Comparison of ENCODE assay signal across 1 cellular context in the genomic region with DNA sequence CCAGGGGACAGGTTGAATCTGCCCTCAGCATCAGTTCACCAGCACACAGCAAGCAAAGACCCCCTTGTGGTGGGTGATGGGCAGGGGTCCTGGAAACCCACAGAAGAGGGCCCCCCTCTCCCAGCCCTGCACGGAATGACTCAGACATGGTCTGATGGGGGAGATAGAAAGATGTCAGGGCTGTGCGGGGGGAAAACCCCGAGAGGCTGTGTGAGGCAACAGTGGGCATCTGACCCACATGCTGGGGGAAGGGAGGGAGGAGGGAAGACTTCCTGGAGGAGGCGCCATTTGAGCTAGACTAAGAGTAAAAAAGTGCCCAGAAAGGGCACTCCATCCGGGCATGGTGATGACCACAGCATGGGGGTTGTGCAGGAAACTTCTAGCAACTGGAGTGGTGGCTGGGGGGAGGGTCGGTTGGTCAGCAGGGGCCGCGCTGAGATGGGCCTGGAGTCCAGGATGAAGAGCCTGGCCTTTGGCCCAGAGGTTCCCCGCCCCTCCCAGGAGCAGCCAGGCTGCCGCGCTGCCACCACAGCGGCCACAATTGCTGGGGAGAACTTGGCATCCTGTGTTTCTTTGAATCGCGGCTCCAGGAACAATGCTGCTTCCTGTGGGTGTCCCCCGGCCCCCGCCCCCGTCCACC.
A peak's percentile ranks its signal among the peaks of the same experiment; 100 is the strongest.
TF ChIP-seq lines count a peak whose summit lies in the region.

No MANE protein-coding gene starts in this region.

TF ChIP-seq in GM12878, 131 proteins besides CTCF, POLR2A, EP300 and RAD21 (continued from another document and continues in another):
- TF ChIP-seq SRF (IDR thresholded peaks at IDR 0.05; ENCODE audit: low read depth in 2 of 2, low read length in 2 of 2) (peak in 1 of 2 experiments; percentile 46; a peak in 2 of 4 replicates), NRF1 (conservative IDR thresholded peaks at IDR 0.05; ENCODE audit: low read depth, low read length) (no peak), RAD51 (IDR thresholded peaks at IDR 0.05) (no peak), ZNF384 (IDR thresholded peaks at IDR 0.05; ENCODE audit: borderline replicate concordance, low read depth, low read length) (no peak), MYC (IDR thresholded peaks at IDR 0.05; ENCODE audit: insufficient read depth, insufficient read length, insufficient replicate concordance, low read length, severe bottlenecking) (no peak), IRF4 (IDR thresholded peaks at IDR 0.05; ENCODE audit: low read depth, low read length) (0 out of 2 replicates have a peak, but pooled peaks have one; percentile 11), EED (IDR thresholded peaks at IDR 0.05; ENCODE audit: low read depth) (no peak), POLR2AphosphoS5 (IDR thresholded peaks at IDR 0.05; ENCODE audit: low read length) (no peak), HDGF (IDR thresholded peaks at IDR 0.05) (no peak), FOXK2 (IDR thresholded peaks at IDR 0.05) (no peak), TARDBP (IDR thresholded peaks at IDR 0.05; ENCODE audit: borderline replicate concordance) (no peak), KDM1A (IDR thresholded peaks at IDR 0.05; ENCODE audit: borderline replicate concordance) (no peak), CBX5 (IDR thresholded peaks at IDR 0.05; ENCODE audit: low read depth) (no peak), TCF3 (IDR thresholded peaks at IDR 0.05; ENCODE audit: borderline replicate concordance, insufficient read depth, low read depth, low read length) (no peak), HCFC1 (IDR thresholded peaks at IDR 0.05; ENCODE audit: low read length) (no peak), ZNF274 (IDR thresholded peaks at IDR 0.05; ENCODE audit: insufficient read depth, insufficient read length) (no peak), ZZZ3 (IDR thresholded peaks at IDR 0.05; ENCODE audit: control insufficient read depth, insufficient read length, low read depth) (no peak), GABPA (IDR thresholded peaks at IDR 0.05; ENCODE audit: low read depth) (no peak), ZNF622 (IDR thresholded peaks at IDR 0.05) (no peak), RELA (IDR thresholded peaks at IDR 0.05; ENCODE audit: borderline replicate concordance, partially characterized antibody) (no peak), LARP7 (IDR thresholded peaks at IDR 0.05) (no peak), NR2C2 (IDR thresholded peaks at IDR 0.05; ENCODE audit: borderline replicate concordance, control insufficient read depth, insufficient read length, low read depth) (no peak), SUPT20H (IDR thresholded peaks at IDR 0.05; ENCODE audit: borderline replicate concordance, control insufficient read depth, low read depth, low read length) (no peak), ZNF24 (IDR thresholded peaks at IDR 0.05) (no peak), NFYA (IDR thresholded peaks at IDR 0.05; ENCODE audit: borderline replicate concordance, low read depth, low read length) (no peak), ZSCAN29 (IDR thresholded peaks at IDR 0.05) (no peak), SREBF1 (IDR thresholded peaks at IDR 0.05; ENCODE audit: low read length) (no peak), EZH2 (IDR thresholded peaks at IDR 0.05; ENCODE audit: borderline replicate concordance, control insufficient read depth, low read depth, low read length) (no peak), TCF7 (IDR thresholded peaks at IDR 0.05; ENCODE audit: borderline replicate concordance) (no peak), IKZF1 (conservative IDR thresholded peaks at IDR 0.05) (peak; percentile 42; the same call in 1 of the 2 replicates), MTA2 (IDR thresholded peaks at IDR 0.05; ENCODE audit: low read depth) (peak; percentile 43; the same call in 1 of the 2 replicates), ZNF217 (IDR thresholded peaks at IDR 0.05) (no peak), ESRRA (IDR thresholded peaks at IDR 0.05; ENCODE audit: low read length) (no peak), CBX3 (IDR thresholded peaks at IDR 0.05; ENCODE audit: borderline replicate concordance, low read depth) (no peak), RB1 (IDR thresholded peaks at IDR 0.05; ENCODE audit: borderline replicate concordance) (no peak), NFXL1 (IDR thresholded peaks at IDR 0.05; ENCODE audit: borderline replicate concordance) (no peak), SIX5 (IDR thresholded peaks at IDR 0.05; ENCODE audit: low read depth, low read length, severe bottlenecking) (no peak), MYB (IDR thresholded peaks at IDR 0.05; ENCODE audit: borderline replicate concordance, low read depth, low read length) (no peak)
- TF ChIP-seq, protein P1, sequence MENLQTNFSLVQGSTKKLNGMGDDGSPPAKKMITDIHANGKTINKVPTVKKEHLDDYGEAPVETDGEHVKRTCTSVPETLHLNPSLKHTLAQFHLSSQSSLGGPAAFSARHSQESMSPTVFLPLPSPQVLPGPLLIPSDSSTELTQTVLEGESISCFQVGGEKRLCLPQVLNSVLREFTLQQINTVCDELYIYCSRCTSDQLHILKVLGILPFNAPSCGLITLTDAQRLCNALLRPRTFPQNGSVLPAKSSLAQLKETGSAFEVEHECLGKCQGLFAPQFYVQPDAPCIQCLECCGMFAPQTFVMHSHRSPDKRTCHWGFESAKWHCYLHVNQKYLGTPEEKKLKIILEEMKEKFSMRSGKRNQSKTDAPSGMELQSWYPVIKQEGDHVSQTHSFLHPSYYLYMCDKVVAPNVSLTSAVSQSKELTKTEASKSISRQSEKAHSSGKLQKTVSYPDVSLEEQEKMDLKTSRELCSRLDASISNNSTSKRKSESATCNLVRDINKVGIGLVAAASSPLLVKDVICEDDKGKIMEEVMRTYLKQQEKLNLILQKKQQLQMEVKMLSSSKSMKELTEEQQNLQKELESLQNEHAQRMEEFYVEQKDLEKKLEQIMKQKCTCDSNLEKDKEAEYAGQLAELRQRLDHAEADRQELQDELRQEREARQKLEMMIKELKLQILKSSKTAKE (IDR thresholded peaks at IDR 0.05; ENCODE audit: low read depth, poor library complexity, severe bottlenecking): no peak
- TF ChIP-seq, protein P2, sequence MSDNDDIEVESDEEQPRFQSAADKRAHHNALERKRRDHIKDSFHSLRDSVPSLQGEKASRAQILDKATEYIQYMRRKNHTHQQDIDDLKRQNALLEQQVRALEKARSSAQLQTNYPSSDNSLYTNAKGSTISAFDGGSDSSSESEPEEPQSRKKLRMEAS (IDR thresholded peaks at IDR 0.05; ENCODE audit: low read depth, low read length): no peak
- TF ChIP-seq, protein P3, sequence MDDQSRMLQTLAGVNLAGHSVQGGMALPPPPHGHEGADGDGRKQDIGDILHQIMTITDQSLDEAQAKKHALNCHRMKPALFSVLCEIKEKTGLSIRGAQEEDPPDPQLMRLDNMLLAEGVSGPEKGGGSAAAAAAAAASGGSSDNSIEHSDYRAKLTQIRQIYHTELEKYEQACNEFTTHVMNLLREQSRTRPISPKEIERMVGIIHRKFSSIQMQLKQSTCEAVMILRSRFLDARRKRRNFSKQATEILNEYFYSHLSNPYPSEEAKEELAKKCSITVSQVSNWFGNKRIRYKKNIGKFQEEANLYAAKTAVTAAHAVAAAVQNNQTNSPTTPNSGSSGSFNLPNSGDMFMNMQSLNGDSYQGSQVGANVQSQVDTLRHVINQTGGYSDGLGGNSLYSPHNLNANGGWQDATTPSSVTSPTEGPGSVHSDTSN (IDR thresholded peaks at IDR 0.05; ENCODE audit: insufficient replicate concordance, low read depth, low read length): no peak
- TF ChIP-seq, protein P4, sequence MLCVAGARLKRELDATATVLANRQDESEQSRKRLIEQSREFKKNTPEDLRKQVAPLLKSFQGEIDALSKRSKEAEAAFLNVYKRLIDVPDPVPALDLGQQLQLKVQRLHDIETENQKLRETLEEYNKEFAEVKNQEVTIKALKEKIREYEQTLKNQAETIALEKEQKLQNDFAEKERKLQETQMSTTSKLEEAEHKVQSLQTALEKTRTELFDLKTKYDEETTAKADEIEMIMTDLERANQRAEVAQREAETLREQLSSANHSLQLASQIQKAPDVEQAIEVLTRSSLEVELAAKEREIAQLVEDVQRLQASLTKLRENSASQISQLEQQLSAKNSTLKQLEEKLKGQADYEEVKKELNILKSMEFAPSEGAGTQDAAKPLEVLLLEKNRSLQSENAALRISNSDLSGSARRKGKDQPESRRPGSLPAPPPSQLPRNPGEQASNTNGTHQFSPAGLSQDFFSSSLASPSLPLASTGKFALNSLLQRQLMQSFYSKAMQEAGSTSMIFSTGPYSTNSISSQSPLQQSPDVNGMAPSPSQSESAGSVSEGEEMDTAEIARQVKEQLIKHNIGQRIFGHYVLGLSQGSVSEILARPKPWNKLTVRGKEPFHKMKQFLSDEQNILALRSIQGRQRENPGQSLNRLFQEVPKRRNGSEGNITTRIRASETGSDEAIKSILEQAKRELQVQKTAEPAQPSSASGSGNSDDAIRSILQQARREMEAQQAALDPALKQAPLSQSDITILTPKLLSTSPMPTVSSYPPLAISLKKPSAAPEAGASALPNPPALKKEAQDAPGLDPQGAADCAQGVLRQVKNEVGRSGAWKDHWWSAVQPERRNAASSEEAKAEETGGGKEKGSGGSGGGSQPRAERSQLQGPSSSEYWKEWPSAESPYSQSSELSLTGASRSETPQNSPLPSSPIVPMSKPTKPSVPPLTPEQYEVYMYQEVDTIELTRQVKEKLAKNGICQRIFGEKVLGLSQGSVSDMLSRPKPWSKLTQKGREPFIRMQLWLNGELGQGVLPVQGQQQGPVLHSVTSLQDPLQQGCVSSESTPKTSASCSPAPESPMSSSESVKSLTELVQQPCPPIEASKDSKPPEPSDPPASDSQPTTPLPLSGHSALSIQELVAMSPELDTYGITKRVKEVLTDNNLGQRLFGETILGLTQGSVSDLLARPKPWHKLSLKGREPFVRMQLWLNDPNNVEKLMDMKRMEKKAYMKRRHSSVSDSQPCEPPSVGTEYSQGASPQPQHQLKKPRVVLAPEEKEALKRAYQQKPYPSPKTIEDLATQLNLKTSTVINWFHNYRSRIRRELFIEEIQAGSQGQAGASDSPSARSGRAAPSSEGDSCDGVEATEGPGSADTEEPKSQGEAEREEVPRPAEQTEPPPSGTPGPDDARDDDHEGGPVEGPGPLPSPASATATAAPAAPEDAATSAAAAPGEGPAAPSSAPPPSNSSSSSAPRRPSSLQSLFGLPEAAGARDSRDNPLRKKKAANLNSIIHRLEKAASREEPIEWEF (IDR thresholded peaks at IDR 0.05; ENCODE audit: insufficient replicate concordance, low read depth, low read length): no peak
- TF ChIP-seq, protein P5, sequence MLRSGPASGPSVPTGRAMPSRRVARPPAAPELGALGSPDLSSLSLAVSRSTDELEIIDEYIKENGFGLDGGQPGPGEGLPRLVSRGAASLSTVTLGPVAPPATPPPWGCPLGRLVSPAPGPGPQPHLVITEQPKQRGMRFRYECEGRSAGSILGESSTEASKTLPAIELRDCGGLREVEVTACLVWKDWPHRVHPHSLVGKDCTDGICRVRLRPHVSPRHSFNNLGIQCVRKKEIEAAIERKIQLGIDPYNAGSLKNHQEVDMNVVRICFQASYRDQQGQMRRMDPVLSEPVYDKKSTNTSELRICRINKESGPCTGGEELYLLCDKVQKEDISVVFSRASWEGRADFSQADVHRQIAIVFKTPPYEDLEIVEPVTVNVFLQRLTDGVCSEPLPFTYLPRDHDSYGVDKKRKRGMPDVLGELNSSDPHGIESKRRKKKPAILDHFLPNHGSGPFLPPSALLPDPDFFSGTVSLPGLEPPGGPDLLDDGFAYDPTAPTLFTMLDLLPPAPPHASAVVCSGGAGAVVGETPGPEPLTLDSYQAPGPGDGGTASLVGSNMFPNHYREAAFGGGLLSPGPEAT (IDR thresholded peaks at IDR 0.05; ENCODE audit: low read depth): no peak
- TF ChIP-seq, protein P6, sequence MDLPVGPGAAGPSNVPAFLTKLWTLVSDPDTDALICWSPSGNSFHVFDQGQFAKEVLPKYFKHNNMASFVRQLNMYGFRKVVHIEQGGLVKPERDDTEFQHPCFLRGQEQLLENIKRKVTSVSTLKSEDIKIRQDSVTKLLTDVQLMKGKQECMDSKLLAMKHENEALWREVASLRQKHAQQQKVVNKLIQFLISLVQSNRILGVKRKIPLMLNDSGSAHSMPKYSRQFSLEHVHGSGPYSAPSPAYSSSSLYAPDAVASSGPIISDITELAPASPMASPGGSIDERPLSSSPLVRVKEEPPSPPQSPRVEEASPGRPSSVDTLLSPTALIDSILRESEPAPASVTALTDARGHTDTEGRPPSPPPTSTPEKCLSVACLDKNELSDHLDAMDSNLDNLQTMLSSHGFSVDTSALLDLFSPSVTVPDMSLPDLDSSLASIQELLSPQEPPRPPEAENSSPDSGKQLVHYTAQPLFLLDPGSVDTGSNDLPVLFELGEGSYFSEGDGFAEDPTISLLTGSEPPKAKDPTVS (IDR thresholded peaks at IDR 0.05; ENCODE audit: low read depth, low read length): no peak
- TF ChIP-seq, protein P7, sequence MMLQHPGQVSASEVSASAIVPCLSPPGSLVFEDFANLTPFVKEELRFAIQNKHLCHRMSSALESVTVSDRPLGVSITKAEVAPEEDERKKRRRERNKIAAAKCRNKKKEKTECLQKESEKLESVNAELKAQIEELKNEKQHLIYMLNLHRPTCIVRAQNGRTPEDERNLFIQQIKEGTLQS (IDR thresholded peaks at IDR 0.05; ENCODE audit: borderline replicate concordance, extremely low read depth, low read depth, low read length): no peak
- TF ChIP-seq, protein P8, sequence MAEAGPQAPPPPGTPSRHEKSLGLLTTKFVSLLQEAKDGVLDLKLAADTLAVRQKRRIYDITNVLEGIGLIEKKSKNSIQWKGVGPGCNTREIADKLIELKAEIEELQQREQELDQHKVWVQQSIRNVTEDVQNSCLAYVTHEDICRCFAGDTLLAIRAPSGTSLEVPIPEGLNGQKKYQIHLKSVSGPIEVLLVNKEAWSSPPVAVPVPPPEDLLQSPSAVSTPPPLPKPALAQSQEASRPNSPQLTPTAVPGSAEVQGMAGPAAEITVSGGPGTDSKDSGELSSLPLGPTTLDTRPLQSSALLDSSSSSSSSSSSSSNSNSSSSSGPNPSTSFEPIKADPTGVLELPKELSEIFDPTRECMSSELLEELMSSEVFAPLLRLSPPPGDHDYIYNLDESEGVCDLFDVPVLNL (IDR thresholded peaks at IDR 0.05; ENCODE audit: low read depth, low read length): no peak
